23 cellular contexts compared by ENCODE assay signal in genomic region chr20:56796345-56796744, GRCh38.
DNase-seq lines count a peak whose midpoint lies in the region; ATAC-seq, FAIRE-seq and TF ChIP-seq lines count a peak whose summit lies in the region.
"Had no signal": no experiment of that assay in that cellular context is flagged by ENCODE, and none has a peak within 500 bp of the region (broad histone marks: within the 10 kb centered on the region; RNA-seq: fewer than 3 reads in every experiment).

No MANE protein-coding gene starts in this region.

- in situ Hi-C loops in HAP-1 (cut with MboI; ENCODE audit: low sequenced_read_pairs): no loop called here

- WGBS in right lobe of liver (ENCODE audit: insufficient coverage, low coverage, low lambda C conversion rate, missing lambda C conversion rate): 7% methylated on average over 3 of the region's 3 CpGs

- H3K27me3 Mint-ChIP-seq in CD8-positive, alpha-beta memory T cell: peaks cover 1 to 5% of the 10 kb centered on the region in 2 donors
- H3K27me3 Mint-ChIP-seq: IgD-negative memory B cell had no signal

- ATAC-seq in right lobe of liver (peak; percentile 64 to 72 (median 65)), HG03565 (IDR thresholded peaks at IDR 0.05; ENCODE audit: unreplicated experiment) (no peak)
- ATAC-seq: T-helper 17 cell had no signal

- peaks cover 0 to 7% (median 2%) of the 10 kb centered on the region in 5 donors for H3K9me3 Mint-ChIP-seq in CD8-positive, alpha-beta memory T cell

- H3K4me1 Mint-ChIP-seq in CD8-positive, alpha-beta memory T cell: no peaks in the 10 kb centered on the region
- H3K4me1 Mint-ChIP-seq: IgD-negative memory B cell, T-helper 17 cell had no signal

- H3K36me3 Mint-ChIP-seq in CD8-positive, alpha-beta memory T cell: no peaks in the 10 kb centered on the region
- H3K36me3 Mint-ChIP-seq: IgD-negative memory B cell had no signal

- FAIRE-seq in HTR-8/SVneo (lab: Jason Lieb, UNC): peak; percentile 23
- FAIRE-seq: RCC 7860 had no signal

- H3K27me3 ChIP-seq in right lobe of liver (no peaks in the 10 kb centered on the region), HAP-1 (ENCODE audit: low read depth) (peaks cover 6% of the 10 kb centered on the region; the same call in 1 of the 2 replicates)
- no peaks in the 10 kb centered on the region for H3K27me3 ChIP-seq in CD8-positive, alpha-beta memory T cell (ENCODE audit: insufficient read depth, low read length, poor library complexity, severe bottlenecking)

- DNase-seq in HTR-8/SVneo (ENCODE audit: insufficient read length, low spot score): no peak
- peak; percentile 35 for DNase-seq in MV-4-11 (lab: John Stamatoyannopoulos, UW)
- peak; percentile 45 for DNase-seq in SKM-1 treated with dmso at 0.1 percent for 144 hours (lab: John Stamatoyannopoulos, UW; ENCODE audit: unreplicated experiment)
- DNase-seq in right lobe of liver: peak; percentile 42 to 78 (median 63)
- DNase-seq in CD8-positive, alpha-beta memory T cell: no peak
- no peak for DNase-seq in HAP-1 (ENCODE audit: low spot score in 2 of 2)
- DNase-seq: ACHN, C1 segment of cervical spinal cord, DND-41, GM23248, HCEC 1CT, Kasumi-1, MM.1S, NCI-H1417 treated with DMSO at 0.1 percent for 48 hours, NCI-H2029 treated with DMSO at 0.1 percent for 48 hours, NCI-H2171, NCI-H526, SHP77, T-helper 17 cell had no signal

- peak overlapping the region; percentile 8 to 88 (median 86) for H3K27ac ChIP-seq in right lobe of liver
- H3K27ac ChIP-seq in CD8-positive, alpha-beta memory T cell (ENCODE audit: low read depth, low read length): no peak overlapping the region
- H3K27ac ChIP-seq: GM23248, HL-60 had no signal

- no peak for TF ChIP-seq CTCF in right lobe of liver (IDR thresholded peaks at IDR 0.05)

- TF ChIP-seq POLR2A in right lobe of liver (IDR thresholded peaks at IDR 0.05): no peak

- H3K4me1 ChIP-seq in right lobe of liver (peaks cover 0 to 40% (median 18%) of the 10 kb centered on the region in 4 donors), HAP-1 (no peaks in the 10 kb centered on the region)
- H3K4me1 ChIP-seq in CD8-positive, alpha-beta memory T cell (ENCODE audit: insufficient read depth, low read length): no peaks in the 10 kb centered on the region

- CTCF ChIA-PET in CD8-positive, alpha-beta memory T cell (lab: Charles Lee): no interaction called here

- H3K27ac Mint-ChIP-seq in CD8-positive, alpha-beta memory T cell: no peak overlapping the region
- H3K27ac Mint-ChIP-seq: IgD-negative memory B cell, T-helper 17 cell had no signal

- H3K4me3 ChIP-seq in right lobe of liver (no peak overlapping the region), HAP-1 (no peak overlapping the region)
- H3K4me3 ChIP-seq in CD8-positive, alpha-beta memory T cell (ENCODE audit: low read length): no peak overlapping the region
- H3K4me3 ChIP-seq: GM23248 had no signal

- H3K4me3 Mint-ChIP-seq in CD8-positive, alpha-beta memory T cell: no peak overlapping the region
- H3K4me3 Mint-ChIP-seq: T-helper 17 cell had no signal

- POLR2A ChIA-PET in CD8-positive, alpha-beta memory T cell (lab: Charles Lee): no interaction called here

- intact Hi-C loops in right lobe of liver (cut with DNase I): no loop called here

- H3K36me3 ChIP-seq in right lobe of liver (no peaks in the 10 kb centered on the region), HAP-1 (replicated peaks) (no peaks in the 10 kb centered on the region)
- H3K36me3 ChIP-seq in CD8-positive, alpha-beta memory T cell (ENCODE audit: insufficient read depth, low read length): no peaks in the 10 kb centered on the region

- H3K9me3 ChIP-seq in right lobe of liver (peaks cover 0 to 4% (median 0%) of the 10 kb centered on the region in 4 donors), HAP-1 (no peaks in the 10 kb centered on the region; the same call in 1 of the 2 replicates)
- H3K9me3 ChIP-seq in CD8-positive, alpha-beta memory T cell (ENCODE audit: low read length): no peaks in the 10 kb centered on the region

Comparison
In these comparisons a context has a peak if more than half of its experiments do, and no peak if none do; other contexts are left out.
1. DNase-seq: peak in MV-4-11 (single experiment), SKM-1 treated with dmso at 0.1 percent for 144 hours (single experiment) and right lobe of liver (3 of 3); none in HTR-8/SVneo (single experiment), CD8-positive, alpha-beta memory T cell (0 of 5) and HAP-1 (0 of 2).